17 cellular contexts compared by ENCODE assay signal in the genomic region with DNA sequence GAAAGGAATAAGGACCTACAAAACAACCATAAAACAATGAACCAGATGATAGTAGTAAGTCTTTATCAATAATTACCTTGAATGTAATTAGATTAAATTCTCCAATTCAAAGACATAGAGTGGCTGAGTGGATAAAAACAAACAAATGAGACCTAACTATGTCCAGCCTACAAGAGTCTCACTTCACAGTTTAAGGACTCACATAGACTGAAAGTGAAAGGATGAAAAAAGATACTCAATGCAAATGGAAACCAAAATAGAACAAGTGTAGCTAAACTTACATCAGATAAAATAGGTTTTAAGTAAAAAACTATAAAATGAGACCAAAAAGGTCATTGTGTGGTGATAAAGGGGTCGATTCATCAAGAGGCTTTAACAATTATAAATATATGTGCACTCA. TPM values are rescaled to one million over a fixed set of nuclear protein-coding genes. Genes with fewer than 3 reads are reported as not detected.
DNase-seq lines count a peak whose midpoint lies in the region; ATAC-seq, FAIRE-seq and TF ChIP-seq lines count a peak whose summit lies in the region.
"Had no signal": no experiment of that assay in that cellular context is flagged by ENCODE, and none has a peak within 500 bp of the region (broad histone marks: within the 10 kb centered on the region; RNA-seq: fewer than 3 reads in every experiment).

No MANE protein-coding gene starts in this region.

- TF ChIP-seq CTCF in esophagus squamous epithelium (IDR thresholded peaks at IDR 0.05): no peak
- no peak for TF ChIP-seq CTCF in GM13976 (IDR thresholded peaks at IDR 0.05; ENCODE audit: borderline replicate concordance, control extremely low read depth, extremely low read depth, insufficient read depth, missing control alignments)
- no peak for TF ChIP-seq CTCF in chondrocyte (IDR thresholded peaks at IDR 0.05)

- peaks cover 6% of the 10 kb centered on the region for H3K27me3 ChIP-seq in CD4-positive, alpha-beta memory T cell (ENCODE audit: insufficient read depth, low read length)
- H3K27me3 ChIP-seq in esophagus squamous epithelium: no peaks in the 10 kb centered on the region
- H3K27me3 ChIP-seq: cardiac muscle cell, gastroesophageal sphincter, tibial nerve had no signal

- TF ChIP-seq POLR2A in H54 (IDR thresholded peaks at IDR 0.05; ENCODE audit: low read depth, low read length): no peak
- TF ChIP-seq POLR2A in esophagus squamous epithelium (IDR thresholded peaks at IDR 0.05): no peak

- POLR2A ChIA-PET in CD4-positive, alpha-beta memory T cell (lab: Charles Lee; ENCODE audit: partially characterized antibody): no interaction called here

- WGBS in esophagus squamous epithelium, 2 donors: 63 to 88% methylated on average over 1 of the region's 1 CpG

- H3K4me3 ChIP-seq in CD4-positive, alpha-beta memory T cell (ENCODE audit: low read length in 2 of 2): no peak overlapping the region
- no peak overlapping the region for H3K4me3 ChIP-seq in esophagus squamous epithelium
- H3K4me3 ChIP-seq: cardiac muscle cell, gastroesophageal sphincter, SK-N-MC, tibial nerve had no signal

- no peak overlapping the region for H3K27ac Mint-ChIP-seq in CD4-positive, alpha-beta memory T cell
- no peak overlapping the region for H3K27ac Mint-ChIP-seq in chondrocyte (ENCODE audit: unreplicated experiment)
- H3K27ac Mint-ChIP-seq: activated naive CD4-positive, alpha-beta T cell treated with anti-CD3 and anti-CD28 coated beads, Interleukin-2, amount 50 U/mL, for 24 hours; CD4-positive, CD25-positive, alpha-beta regulatory T cell had no signal

- no peaks in the 10 kb centered on the region for H3K36me3 ChIP-seq in CD4-positive, alpha-beta memory T cell (ENCODE audit: insufficient read depth, low read length)
- H3K36me3 ChIP-seq in esophagus squamous epithelium: no peaks in the 10 kb centered on the region
- H3K36me3 ChIP-seq: cardiac muscle cell had no signal

- H3K36me3 Mint-ChIP-seq in CD4-positive, alpha-beta memory T cell: no peaks in the 10 kb centered on the region
- H3K36me3 Mint-ChIP-seq in chondrocyte (ENCODE audit: low read depth): peaks cover 7% of the 10 kb centered on the region
- H3K36me3 Mint-ChIP-seq: CD4-positive, CD25-positive, alpha-beta regulatory T cell had no signal

- no peak overlapping the region for H3K27ac ChIP-seq in CD4-positive, alpha-beta memory T cell (ENCODE audit: low read depth, low read length)
- H3K27ac ChIP-seq in esophagus squamous epithelium: no peak overlapping the region
- H3K27ac ChIP-seq: cardiac muscle cell, gastroesophageal sphincter, SK-N-MC, tibial nerve had no signal

- DNase-seq in H54 (ENCODE audit: insufficient read length, low spot score) (no peak), esophagus squamous epithelium (lab: John Stamatoyannopoulos, UW) (no peak), GM13976 (ENCODE audit: low spot score) (no peak), chondrocyte (ENCODE audit: low spot score) (no peak)
- no peak for DNase-seq in CD4-positive, alpha-beta memory T cell
- DNase-seq: islet precursor cell, NCI-H2081, posterior cingulate gyrus had no signal

- H3K9me3 Mint-ChIP-seq in CD4-positive, alpha-beta memory T cell: peaks cover 0 to 11% (median 6%) of the 10 kb centered on the region in 8 donors
- peaks cover 43% of the 10 kb centered on the region for H3K9me3 Mint-ChIP-seq in chondrocyte (ENCODE audit: low read depth)

- CTCF ChIA-PET in CD4-positive, alpha-beta memory T cell (lab: Charles Lee; ENCODE audit: partially characterized antibody): no interaction called here

- no peaks in the 10 kb centered on the region for H3K4me1 Mint-ChIP-seq in CD4-positive, alpha-beta memory T cell
- H3K4me1 Mint-ChIP-seq in chondrocyte (ENCODE audit: low read depth): no peaks in the 10 kb centered on the region
- H3K4me1 Mint-ChIP-seq: activated naive CD4-positive, alpha-beta T cell treated with anti-CD3 and anti-CD28 coated beads, Interleukin-2, amount 50 U/mL, for 24 hours; CD4-positive, CD25-positive, alpha-beta regulatory T cell had no signal

- intact Hi-C loops in CD4-positive, alpha-beta memory T cell (cut with micrococcal nuclease): no loop called here
- intact Hi-C loops in esophagus squamous epithelium (cut with DNase I): no loop called here

- FAIRE-seq in H54 (lab: Jason Lieb, UNC): peak; percentile 6
- FAIRE-seq: endometrium had no signal

- in situ Hi-C loops in GM13976 (cut with MboI; ENCODE audit: low sequenced_read_pairs, unreplicated experiment): no loop called here

- no peak overlapping the region for H3K4me3 Mint-ChIP-seq in CD4-positive, alpha-beta memory T cell
- no peak overlapping the region for H3K4me3 Mint-ChIP-seq in chondrocyte (ENCODE audit: unreplicated experiment)
- H3K4me3 Mint-ChIP-seq: activated naive CD4-positive, alpha-beta T cell treated with anti-CD3 and anti-CD28 coated beads, Interleukin-2, amount 50 U/mL, for 24 hours; CD4-positive, CD25-positive, alpha-beta regulatory T cell had no signal

- H3K9me3 ChIP-seq in CD4-positive, alpha-beta memory T cell (ENCODE audit: control insufficient read depth in 1 of 2, low read length in 2 of 2): no peaks in the 10 kb centered on the region
- H3K9me3 ChIP-seq in esophagus squamous epithelium: no peaks in the 10 kb centered on the region

- H3K4me1 ChIP-seq in CD4-positive, alpha-beta memory T cell (ENCODE audit: insufficient read depth, low read length): no peaks in the 10 kb centered on the region
- H3K4me1 ChIP-seq in esophagus squamous epithelium: no peaks in the 10 kb centered on the region
- H3K4me1 ChIP-seq: gastroesophageal sphincter, tibial nerve had no signal

- peak; percentile 95 for ATAC-seq in GM19351 (IDR thresholded peaks at IDR 0.05; ENCODE audit: unreplicated experiment)
- ATAC-seq in HG03097 (IDR thresholded peaks at IDR 0.05; ENCODE audit: low FRiP score, unreplicated experiment): peak; percentile 57
- ATAC-seq: gastroesophageal sphincter had no signal

- peaks cover 6 to 18% of the 10 kb centered on the region in 2 donors for H3K27me3 Mint-ChIP-seq in CD4-positive, alpha-beta memory T cell
- H3K27me3 Mint-ChIP-seq in chondrocyte (ENCODE audit: low read depth): no peaks in the 10 kb centered on the region

RNA-seq across cellular contexts. Expression of gene NR1I2, which starts 21.9 kb away (rescaled TPM):
- total RNA-seq in CD4-positive, alpha-beta memory T cell: under 1 TPM; 0.39 to 0.49 TPM
- polyA plus RNA-seq in CD4-positive, alpha-beta memory T cell: under 1 TPM; 0.40 to 0.46 TPM
- total RNA-seq in esophagus squamous epithelium: not detected
- total RNA-seq in chondrocyte: not detected in 3 replicates
- total RNA-seq: gastroesophageal sphincter had no signal
- polyA plus RNA-seq: cardiac muscle cell had no signal

RNA-seq across cellular contexts. Expression of gene CFAP91, which starts 57.1 kb away (rescaled TPM):
- total RNA-seq in CD4-positive, alpha-beta memory T cell: under 1 TPM in 1 of 2 experiments, not detected in 1; 0.58 TPM
- polyA plus RNA-seq in CD4-positive, alpha-beta memory T cell: under 1 TPM in 1 of 2 donors, not detected in 1; 0.48 TPM
- 1 to 10 TPM in 2 of 4 donors, under 1 TPM in 1, not detected in 1; 0.68 to 2.7 (median 1.5) TPM for total RNA-seq in esophagus squamous epithelium
- 0.29 TPM in 1 of 3 replicates, not detected in the others for total RNA-seq in chondrocyte
